ENCODE assay signal across 8 cellular contexts in the genomic region with DNA sequence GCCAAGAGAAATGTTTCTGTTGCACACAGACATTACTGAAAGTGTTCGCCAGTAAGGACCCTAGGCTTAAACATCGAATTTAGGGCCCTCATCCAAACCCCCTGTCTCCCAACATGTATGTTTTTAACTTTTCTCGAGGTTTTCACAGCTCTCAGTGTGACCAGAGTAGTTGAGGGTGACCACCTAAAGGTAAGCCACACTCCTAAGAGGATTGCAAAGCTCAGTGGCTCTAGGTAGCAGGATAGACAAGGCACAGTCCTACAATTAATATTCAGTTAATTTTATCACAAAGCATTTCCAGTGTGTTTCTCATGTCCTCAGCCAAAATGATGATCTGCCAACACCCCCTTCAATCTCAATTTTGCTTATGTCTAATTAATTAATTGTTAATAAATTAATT. TPM values are rescaled to one million over a fixed set of nuclear protein-coding genes. Genes with fewer than 3 reads are reported as not detected.
A peak's percentile ranks its signal among the peaks of the same experiment; 100 is the strongest.
DNase-seq lines count a peak whose midpoint lies in the region; ATAC-seq, FAIRE-seq and TF ChIP-seq lines count a peak whose summit lies in the region.

No MANE protein-coding gene starts in this region.

- peak overlapping the region; percentile 91 for H2AFZ ChIP-seq in HepG2 (ENCODE audit: low read length)

- H3K4me2 ChIP-seq in HepG2 (ENCODE audit: low read depth, low read length) = peak overlapping the region; percentile 97

- H3K9ac ChIP-seq in HepG2 (ENCODE audit: insufficient read depth, low read depth, low read length) = peak overlapping the region; percentile 77

- DNase-seq in activated CD8-positive, alpha-beta memory T cell treated with anti-CD3 and anti-CD28 coated beads, Interleukin-2, amount 10 ng/mL, durations not matched to agents 7 days and 5 days = no peak
- DNase-seq in activated CD8-positive, alpha-beta memory T cell treated with anti-CD3 and anti-CD28 coated beads, Interleukin-2, amount 50 U/mL, for 48 hours = no peak
- DNase-seq in adrenal gland = no peak
- no peak for DNase-seq in HepG2 (ENCODE audit: low spot score)
- DNase-seq in tibial nerve (ENCODE audit: low spot score in 2 of 2) = no peak
- DNase-seq in omental fat pad (ENCODE audit: low spot score) = no peak
- DNase-seq in AG08396 (ENCODE audit: low spot score) = no peak
- no peak for DNase-seq in activated gamma-delta T cell treated with Interleukin-2 at 50 U/mL for 16 hours

- H4K20me1 ChIP-seq in HepG2 (ENCODE audit: insufficient read depth, low read length) = no peaks in the 10 kb centered on the region

- H3K4me1 ChIP-seq in adrenal gland (replicated peaks in 1 of 2) (peaks cover 0 to 9% of the 10 kb centered on the region in 2 donors), HepG2 (ENCODE audit: insufficient read depth, low read length) (peaks cover 59% of the 10 kb centered on the region), tibial nerve (peaks cover 0 to 19% (median 0%) of the 10 kb centered on the region in 4 donors)

- intact Hi-C loops in adrenal gland (cut with DNase I) = loop anchor here in 1 of 2 donors (5.0 kb wide), 1 partner anchor 159 kb away; a partner anchor contains a TSS
- intact Hi-C loops in HepG2 (cut with micrococcal nuclease; ENCODE audit: unreplicated experiment) = no loop called here

- CTCF ChIA-PET in activated CD8-positive, alpha-beta memory T cell treated with anti-CD3 and anti-CD28 coated beads, Interleukin-2, amount 10 ng/mL, durations not matched to agents 7 days and 5 days (lab: Charles Lee) = interaction anchor here (0.7 to 4.8 kb wide), 9 partner anchors 11 to 656 kb away, joined by 3 to 27 read pairs (median 6); a partner anchor contains a TSS
- CTCF ChIA-PET in HepG2 (lab: Yijun Ruan, JAX; ENCODE audit: low intra/inter-chr PET ratio, low total read pairs) = no interaction called here

- H3K4me3 ChIP-seq in adrenal gland = peak overlapping the region in 3 of 4 donors; percentile 50 to 88 (median 60)
- H3K4me3 ChIP-seq in HepG2 (replicated peaks in 1 of 3; ENCODE audit: insufficient read depth in 1 of 3, low read depth in 2 of 3, low read length in 3 of 3) = peak overlapping the region; percentile 90 to 96 (median 93)
- H3K4me3 ChIP-seq in tibial nerve = peak overlapping the region; percentile 54 to 82 (median 72)

- in situ Hi-C loops in HepG2 (cut with HindIII; ENCODE audit: extremely low pct_ligation_motif_present, low pct_unique_long_range_greater_than_20kb) = loop anchor here (10.0 kb wide), 1 partner anchor 51 kb away; no protein-coding TSS in a partner anchor

- H3K79me2 ChIP-seq in HepG2 (ENCODE audit: insufficient read depth, low read length) = peaks cover 6% of the 10 kb centered on the region

- H3K27me3 ChIP-seq in adrenal gland (no peaks in the 10 kb centered on the region), HepG2 (ENCODE audit: control insufficient read depth in 1 of 2, insufficient read depth in 2 of 2, low read length in 2 of 2) (no peaks in the 10 kb centered on the region), tibial nerve (no peaks in the 10 kb centered on the region)

- H3K27ac ChIP-seq in adrenal gland (peak overlapping the region in 3 of 5 donors; percentile 78 to 92 (median 81)), HepG2 (ENCODE audit: extremely low read length, insufficient read depth, low read length) (peak overlapping the region; percentile 80), tibial nerve (peak overlapping the region; percentile 86 to 96 (median 91))

- no peak for TF ChIP-seq EP300 in HepG2 (IDR thresholded peaks at IDR 0.05; ENCODE audit: low read depth in 2 of 2, low read length in 2 of 2)
- TF ChIP-seq EP300 in HepG2 (CRISPR knock-in tag; IDR thresholded peaks at IDR 0.05; ENCODE audit: borderline replicate concordance) = no peak
- TF ChIP-seq EP300 in tibial nerve (IDR thresholded peaks at IDR 0.05) = no peak

- H3K36me3 Mint-ChIP-seq in activated CD8-positive, alpha-beta memory T cell treated with anti-CD3 and anti-CD28 coated beads, Interleukin-2, amount 10 ng/mL, durations not matched to agents 7 days and 5 days = peaks cover 2% of the 10 kb centered on the region

- H3K27me3 Mint-ChIP-seq in activated CD8-positive, alpha-beta memory T cell treated with anti-CD3 and anti-CD28 coated beads, Interleukin-2, amount 10 ng/mL, durations not matched to agents 7 days and 5 days = peaks cover 4% of the 10 kb centered on the region

- H3K27ac Mint-ChIP-seq in activated CD8-positive, alpha-beta memory T cell treated with anti-CD3 and anti-CD28 coated beads, Interleukin-2, amount 10 ng/mL, durations not matched to agents 7 days and 5 days = peak overlapping the region; percentile 89

- no peak for TF ChIP-seq RAD21 in HepG2 (CRISPR knock-in tag; IDR thresholded peaks at IDR 0.05)

- no peaks in the 10 kb centered on the region for H3K9me3 Mint-ChIP-seq in activated CD8-positive, alpha-beta memory T cell treated with anti-CD3 and anti-CD28 coated beads, Interleukin-2, amount 10 ng/mL, durations not matched to agents 7 days and 5 days (ENCODE audit: low read depth)

- peak overlapping the region; percentile 87 for H3K4me3 Mint-ChIP-seq in activated CD8-positive, alpha-beta memory T cell treated with anti-CD3 and anti-CD28 coated beads, Interleukin-2, amount 10 ng/mL, durations not matched to agents 7 days and 5 days

- POLR2A ChIA-PET in HepG2 (lab: Yijun Ruan, JAX) = interaction anchor here (0.8 to 3.9 kb wide), 12 partner anchors 8 to 160 kb away, joined by 3 to 36 read pairs (median 6); a partner anchor contains a TSS

- 9 to 22% (median 18%) methylated on average over 3 of the region's 3 CpGs for WGBS in adrenal gland, 4 donors
- WGBS in HepG2 (ENCODE audit: low lambda C conversion rate) = 0% methylated on average over 3 of the region's 3 CpGs
- 15 to 24% methylated on average over 3 of the region's 3 CpGs for WGBS in tibial nerve, 2 donors

- TF ChIP-seq POLR2A in adrenal gland (IDR thresholded peaks at IDR 0.05) = no peak
- no peak for TF ChIP-seq POLR2A in HepG2 (IDR thresholded peaks at IDR 0.05; ENCODE audit: insufficient read depth in 1 of 2, low read depth in 2 of 2, low read length in 2 of 2)
- TF ChIP-seq POLR2A in tibial nerve (IDR thresholded peaks at IDR 0.05) = no peak

- H3K4me1 Mint-ChIP-seq in activated CD8-positive, alpha-beta memory T cell treated with anti-CD3 and anti-CD28 coated beads, Interleukin-2, amount 10 ng/mL, durations not matched to agents 7 days and 5 days = peaks cover 20% of the 10 kb centered on the region

- H3K36me3 ChIP-seq in adrenal gland (replicated peaks in 1 of 2) = no peaks in the 10 kb centered on the region
- no peaks in the 10 kb centered on the region for H3K36me3 ChIP-seq in HepG2 (replicated peaks in 1 of 2; ENCODE audit: control insufficient read depth in 1 of 2, insufficient read depth in 2 of 2, low read length in 2 of 2)
- H3K36me3 ChIP-seq in tibial nerve = no peaks in the 10 kb centered on the region

- H3K9me3 ChIP-seq in adrenal gland (replicated peaks in 1 of 3) (no peaks in the 10 kb centered on the region), HepG2 (ENCODE audit: low read length) (no peaks in the 10 kb centered on the region), tibial nerve (no peaks in the 10 kb centered on the region)

- TF ChIP-seq CTCF in adrenal gland (IDR thresholded peaks at IDR 0.05) (no peak), HepG2 (CRISPR knock-in tag; IDR thresholded peaks at IDR 0.05) (no peak), tibial nerve (IDR thresholded peaks at IDR 0.05) (no peak), omental fat pad (IDR thresholded peaks at IDR 0.05) (no peak)

- ATAC-seq in activated CD8-positive, alpha-beta memory T cell treated with anti-CD3 and anti-CD28 coated beads, Interleukin-2, amount 10 ng/mL, durations not matched to agents 7 days and 5 days = no peak
- ATAC-seq in HepG2 (peak; percentile 39), omental fat pad (ENCODE audit: low FRiP score) (no peak)

- FAIRE-seq in HepG2 (lab: Jason Lieb, UNC) = no peak

- BruUV-seq in HepG2 (replicated peaks; lab: Mats Ljungman, UMichigan) = no TSS peak

RNA-seq across cellular contexts. Expression of a gene that starts 0.7 kb away (rescaled TPM):
- 1 to 10 TPM; 2.6 to 2.8 TPM for total RNA-seq in activated CD8-positive, alpha-beta memory T cell treated with anti-CD3 and anti-CD28 coated beads, Interleukin-2, amount 10 ng/mL, durations not matched to agents 7 days and 5 days
- total RNA-seq in adrenal gland = 10 to 100 TPM in 5 of 8 donors, 1 to 10 TPM in 3; 2.2 to 24.3 (median 14.3) TPM
- 10 to 100 TPM in 1 of 3 donors, 1 to 10 TPM in 2; 1.5 to 29.9 (median 3.0) TPM for polyA plus RNA-seq in adrenal gland
- 6.1 and 12.7 TPM in 2 replicates for total RNA-seq in HepG2 (2016; rRNA removed; fragmentation: Illumina TruSeq; extraction: Trizol)
- 2.6 and 6.2 TPM in 2 replicates for total RNA-seq in HepG2 (2016; cell fraction: cytosol; rRNA removed; fragmentation: Illumina TruSeq; extraction: Trizol; ENCODE audit: low read depth)
- 7.8 and 11.4 TPM in 2 replicates for total RNA-seq in HepG2 (2016; cell fraction: insoluble cytoplasmic fraction; rRNA removed; fragmentation: Illumina TruSeq; extraction: Trizol)
- 4.5 and 4.8 TPM in 2 replicates for total RNA-seq in HepG2 (2016; cell fraction: membrane; rRNA removed; fragmentation: Illumina TruSeq; extraction: Trizol)
- 5.6 and 13.0 TPM in 2 replicates for total RNA-seq in HepG2 (2016; cell fraction: nucleus; rRNA removed; fragmentation: Illumina TruSeq; extraction: Trizol)
- polyA plus RNA-seq in HepG2 (2011; rRNA removed) = 4.5 and 5.5 TPM in 2 replicates
- 1.9 and 2.6 TPM in 2 replicates for polyA plus RNA-seq in HepG2 (2011; cell fraction: cytosol; rRNA removed)
- 1.2 and 2.2 TPM in 2 replicates for polyA plus RNA-seq in HepG2 (2011; cell fraction: nucleus; rRNA removed)
- polyA plus RNA-seq in HepG2 (2012) = 3.5 and 6.1 TPM in 2 replicates
- polyA plus RNA-seq in HepG2 (2016; cell fraction: cytosol; fragmentation: Illumina TruSeq; extraction: Trizol; ENCODE audit: low read depth) = 3.2 and 3.5 TPM in 2 replicates
- 7.9 and 10.9 TPM in 2 replicates for polyA plus RNA-seq in HepG2 (2016; cell fraction: insoluble cytoplasmic fraction; fragmentation: Illumina TruSeq; extraction: Trizol; ENCODE audit: low read depth)
- polyA plus RNA-seq in HepG2 (2016; cell fraction: membrane; fragmentation: Illumina TruSeq; extraction: Trizol; ENCODE audit: low read depth) = 4.2 and 7.1 TPM in 2 replicates
- 10.4 and 11.9 TPM in 2 replicates for polyA plus RNA-seq in HepG2 (2016; cell fraction: nucleus; fragmentation: Illumina TruSeq; extraction: Trizol; ENCODE audit: insufficient read depth, low read depth)
- 13.9 and 20.9 TPM in 2 replicates for polyA minus RNA-seq in HepG2 (2011; rRNA and poly(A)+ RNA removed; ENCODE audit: low replicate concordance)
- 0.62 and 3.3 TPM in 2 replicates for polyA minus RNA-seq in HepG2 (2011; cell fraction: cytosol; rRNA and poly(A)+ RNA removed)
- 4.2 and 5.0 TPM in 2 replicates for polyA minus RNA-seq in HepG2 (2011; cell fraction: nucleus; rRNA and poly(A)+ RNA removed)
- 1 to 10 TPM; 1.1 to 1.6 (median 1.5) TPM for total RNA-seq in tibial nerve
- total RNA-seq in omental fat pad = 1 to 10 TPM in 3 of 4 donors, under 1 TPM in 1; 0.79 to 2.8 (median 1.4) TPM

RNA-seq across cellular contexts. Expression of a gene that starts 43.7 kb away (rescaled TPM):
- not detected for total RNA-seq in activated CD8-positive, alpha-beta memory T cell treated with anti-CD3 and anti-CD28 coated beads, Interleukin-2, amount 10 ng/mL, durations not matched to agents 7 days and 5 days
- total RNA-seq in adrenal gland (10 to 100 TPM; 15.4 to 41.3 (median 23.4) TPM), HepG2 (2016; rRNA removed; fragmentation: Illumina TruSeq; extraction: Trizol) (11.9 and 14.5 TPM in 2 replicates), tibial nerve (1 to 10 TPM; 5.7 to 9.2 (median 8.3) TPM), omental fat pad (10 to 100 TPM in 1 of 4 donors, 1 to 10 TPM in 3; 3.7 to 18.5 (median 6.1) TPM)
- polyA plus RNA-seq in adrenal gland (10 to 100 TPM in 1 of 3 donors, 1 to 10 TPM in 2; 1.6 to 14.3 (median 3.3) TPM), HepG2 (2011; rRNA removed) (4.1 and 4.7 TPM in 2 replicates)
- total RNA-seq in HepG2 (2016; cell fraction: cytosol; rRNA removed; fragmentation: Illumina TruSeq; extraction: Trizol; ENCODE audit: low read depth) = 71.5 and 79.3 TPM in 2 replicates
- 15.0 and 17.4 TPM in 2 replicates for total RNA-seq in HepG2 (2016; cell fraction: insoluble cytoplasmic fraction; rRNA removed; fragmentation: Illumina TruSeq; extraction: Trizol)
- 26.6 and 27.6 TPM in 2 replicates for total RNA-seq in HepG2 (2016; cell fraction: membrane; rRNA removed; fragmentation: Illumina TruSeq; extraction: Trizol)
- total RNA-seq in HepG2 (2016; cell fraction: nucleus; rRNA removed; fragmentation: Illumina TruSeq; extraction: Trizol) = 10.3 and 10.9 TPM in 2 replicates
- 1.9 and 3.6 TPM in 2 replicates for polyA plus RNA-seq in HepG2 (2011; cell fraction: cytosol; rRNA removed)
- polyA plus RNA-seq in HepG2 (2011; cell fraction: nucleus; rRNA removed) = 1.00 and 1.9 TPM in 2 replicates
- 10.2 and 17.7 TPM in 2 replicates for polyA plus RNA-seq in HepG2 (2012)
- 2.5 and 3.6 TPM in 2 replicates for polyA plus RNA-seq in HepG2 (2016; cell fraction: cytosol; fragmentation: Illumina TruSeq; extraction: Trizol; ENCODE audit: low read depth)
- polyA plus RNA-seq in HepG2 (2016; cell fraction: insoluble cytoplasmic fraction; fragmentation: Illumina TruSeq; extraction: Trizol; ENCODE audit: low read depth) = 9.3 and 10.5 TPM in 2 replicates
- 6.3 and 7.5 TPM in 2 replicates for polyA plus RNA-seq in HepG2 (2016; cell fraction: membrane; fragmentation: Illumina TruSeq; extraction: Trizol; ENCODE audit: low read depth)
- polyA plus RNA-seq in HepG2 (2016; cell fraction: nucleus; fragmentation: Illumina TruSeq; extraction: Trizol; ENCODE audit: insufficient read depth, low read depth) = 9.9 and 11.4 TPM in 2 replicates
- 7.5 and 9.8 TPM in 2 replicates for polyA minus RNA-seq in HepG2 (2011; rRNA and poly(A)+ RNA removed; ENCODE audit: low replicate concordance)
- polyA minus RNA-seq in HepG2 (2011; cell fraction: cytosol; rRNA and poly(A)+ RNA removed) = 9.3 and 10.9 TPM in 2 replicates
- 7.2 and 7.9 TPM in 2 replicates for polyA minus RNA-seq in HepG2 (2011; cell fraction: nucleus; rRNA and poly(A)+ RNA removed)

Comparison
In these comparisons a context has a peak if more than half of its experiments do, and no peak if none do; other contexts are left out.
1. RNA of a gene that starts 43.7 kb away (total RNA-seq): 15.4 to 41.3 TPM in adrenal gland, 10.3 to 79.3 TPM in HepG2, 5.7 to 9.2 TPM in tibial nerve and 3.7 to 18.5 TPM in omental fat pad; not detected in activated CD8-positive, alpha-beta memory T cell treated with anti-CD3 and anti-CD28 coated beads, Interleukin-2, amount 10 ng/mL, durations not matched to agents 7 days and 5 days; every median in the first group is over 4 times any median in the second.
2. Peak in every context shown above with its lines, with median percentiles within 50 percentile points of each other: H3K27ac ChIP-seq and H3K4me3 ChIP-seq.